In genomic region chr3:142549986-142550385, GRCh38 we compare ENCODE assay signal across 24 cellular contexts. TPM values are rescaled to one million over a fixed set of nuclear protein-coding genes. Genes with fewer than 3 reads are reported as not detected.
A peak's percentile ranks its signal among the peaks of the same experiment; 100 is the strongest.
DNase-seq lines count a peak whose midpoint lies in the region; ATAC-seq, FAIRE-seq and TF ChIP-seq lines count a peak whose summit lies in the region.
"Had no signal": no experiment of that assay in that cellular context is flagged by ENCODE, and none has a peak within 500 bp of the region (broad histone marks: within the 10 kb centered on the region; RNA-seq: fewer than 3 reads in every experiment).

No MANE protein-coding gene starts in this region.

- no peaks in the 10 kb centered on the region for H3K9me1 ChIP-seq in K562 (ENCODE audit: control insufficient read depth, insufficient read depth, low read length)

- ATAC-seq in A549 (no peak), K562 (no peak)
- ATAC-seq: GM12878 had no signal

- DNase-seq in A549 (ENCODE audit: low read depth in 1 of 2, low spot score in 1 of 2) (no peak), K562 (ENCODE audit: extremely low read depth in 1 of 4, low spot score in 3 of 4) (no peak), trophoblast cell (peak; percentile 65 to 98), colonic mucosa (no peak), HuH-7.5 (ENCODE audit: low spot score) (no peak)
- DNase-seq: ACHN; BE2C; C1 segment of cervical spinal cord; CD4-positive, alpha-beta memory T cell; CD4-positive, CD25-positive, alpha-beta regulatory T cell; CD8-positive, alpha-beta memory T cell; COR-L47; DMS 273 treated with DMSO at 0.1 percent for 48 hours; DMS153; DMS53; DMS79; DND-41; EL; GDM1 had no signal

- H3K27ac ChIP-seq in A549 (no peak overlapping the region), K562 (ENCODE audit: extremely low read depth, low read depth, low read length) (no peak overlapping the region), trophoblast cell (ENCODE audit: low read depth, low read length) (no peak overlapping the region), colonic mucosa (no peak overlapping the region)
- H3K27ac ChIP-seq: 22Rv1, BLaER1 had no signal

- TF ChIP-seq CTCF in A549 (IDR thresholded peaks at IDR 0.05) (no peak), K562 (IDR thresholded peaks at IDR 0.05 in 2 of 3, conservative IDR thresholded peaks at IDR 0.05 in 1 of 3; ENCODE audit: insufficient read depth in 2 of 3, low read depth in 1 of 3, low read length in 3 of 3) (no peak), colonic mucosa (IDR thresholded peaks at IDR 0.05) (no peak)

- no peak overlapping the region for H3K18ac ChIP-seq in trophoblast cell (ENCODE audit: low read length)

- no peak overlapping the region for H4K12ac ChIP-seq in trophoblast cell (ENCODE audit: low read depth, low read length)

- H3K9ac ChIP-seq in K562 (ENCODE audit: insufficient read depth in 1 of 2, low read depth in 2 of 2, low read length in 2 of 2) = no peak overlapping the region
- no peak overlapping the region for H3K9ac ChIP-seq in trophoblast cell (ENCODE audit: low read length)
- H3K9ac ChIP-seq in colonic mucosa (ENCODE audit: low read depth in 2 of 2, low read length in 2 of 2) = no peak overlapping the region
- H3K9ac ChIP-seq: BLaER1 had no signal

- H2AK5ac ChIP-seq in trophoblast cell (ENCODE audit: low read length) = no peak overlapping the region

- FAIRE-seq in A549 (lab: Jason Lieb, UNC) = no peak
- no peak for FAIRE-seq in K562 (lab: Jason Lieb, UNC)
- FAIRE-seq: GM12878, GM12892, GM18507 had no signal

- POLR2A ChIA-PET in A549 (lab: Yijun Ruan, JAX) (no interaction called here), K562 (lab: Yijun Ruan, JAX) (no interaction called here)

- TF ChIP-seq EP300 in A549 (IDR thresholded peaks at IDR 0.05) (no peak), K562 (IDR thresholded peaks at IDR 0.05; ENCODE audit: low read length) (no peak)

- 92% methylated on average over 7 of the region's 7 CpGs for WGBS in A549 (ENCODE audit: missing lambda C conversion rate)
- WGBS in K562 (ENCODE audit: insufficient coverage, low coverage, missing lambda C conversion rate) = 89% methylated on average over 7 of the region's 7 CpGs
- no CpG with 5 or more reads among the region's 7 CpGs for WGBS in trophoblast cell (ENCODE audit: extremely low coverage, insufficient coverage, insufficient read length)

- H3K4me3 ChIP-seq in A549 = no peak overlapping the region
- no peak overlapping the region for H3K4me3 ChIP-seq in K562
- no peak overlapping the region for H3K4me3 ChIP-seq in trophoblast cell (ENCODE audit: low read depth, low read length)
- no peak overlapping the region for H3K4me3 ChIP-seq in colonic mucosa
- H3K4me3 ChIP-seq: BLaER1, GM12878 had no signal

- TF ChIP-seq POLR2A in A549 (IDR thresholded peaks at IDR 0.05; ENCODE audit: low read length) (no peak), K562 (conservative IDR thresholded peaks at IDR 0.05) (no peak)

- TF ChIP-seq RAD21 in A549 (conservative IDR thresholded peaks at IDR 0.05 in 1 of 2, IDR thresholded peaks at IDR 0.05 in 1 of 2) (no peak), K562 (CRISPR knock-in tag; conservative IDR thresholded peaks at IDR 0.05 in 1 of 2, IDR thresholded peaks at IDR 0.05 in 1 of 2) (no peak)

- no peaks in the 10 kb centered on the region for H3K79me1 ChIP-seq in trophoblast cell (ENCODE audit: low read length)

- H3K4me2 ChIP-seq in A549 = no peak overlapping the region
- H3K4me2 ChIP-seq in K562 (ENCODE audit: insufficient read depth, low read length) = no peak overlapping the region
- no peak overlapping the region for H3K4me2 ChIP-seq in trophoblast cell (ENCODE audit: low read length)
- H3K4me2 ChIP-seq: BLaER1 had no signal

- no peak overlapping the region for H2BK12ac ChIP-seq in trophoblast cell (ENCODE audit: low read length)

- no peak overlapping the region for H3K14ac ChIP-seq in trophoblast cell (ENCODE audit: low read length)

- H2AFZ ChIP-seq in K562 (ENCODE audit: low read depth, low read length) = no peak overlapping the region
- no peak overlapping the region for H2AFZ ChIP-seq in trophoblast cell (ENCODE audit: insufficient read depth, low read length, poor library complexity)

- CTCF ChIA-PET in A549 (lab: Yijun Ruan, JAX) (no interaction called here), K562 (lab: Yijun Ruan, JAX; ENCODE audit: low intra/inter-chr PET ratio) (no interaction called here)

- H3K27me3 ChIP-seq in K562 (ENCODE audit: control insufficient read depth in 2 of 2, insufficient read depth in 2 of 2, low read length in 2 of 2) (no peaks in the 10 kb centered on the region), trophoblast cell (ENCODE audit: insufficient read depth, low read length) (no peaks in the 10 kb centered on the region), colonic mucosa (no peaks in the 10 kb centered on the region)
- H3K27me3 ChIP-seq: BE2C, BLaER1 had no signal

- no peak overlapping the region for H4K91ac ChIP-seq in trophoblast cell (ENCODE audit: low read depth, low read length)

- no TSS peak for BruUV-seq in K562 (replicated peaks; lab: Mats Ljungman, UMichigan)

- H3K79me2 ChIP-seq in K562 (ENCODE audit: control insufficient read depth, insufficient read depth, low read length) (no peaks in the 10 kb centered on the region), trophoblast cell (ENCODE audit: control insufficient read depth, insufficient read depth, low read length, poor library complexity) (no peaks in the 10 kb centered on the region)

- H2BK120ac ChIP-seq in trophoblast cell (ENCODE audit: insufficient read depth, low read length, poor library complexity) = no peak overlapping the region

- intact Hi-C loops in K562 (cut with micrococcal nuclease) = no loop called here
- intact Hi-C loops in colonic mucosa (cut with DNase I) = no loop called here

- H3K9me3 ChIP-seq in A549 (no peaks in the 10 kb centered on the region), K562 (replicated peaks; ENCODE audit: control insufficient read depth, insufficient read depth, low read depth, low read length) (no peaks in the 10 kb centered on the region), trophoblast cell (ENCODE audit: insufficient read depth, low read depth, low read length) (no peaks in the 10 kb centered on the region), colonic mucosa (no peaks in the 10 kb centered on the region)
- H3K9me3 ChIP-seq: BE2C had no signal

- H3K4me1 ChIP-seq in A549 (no peaks in the 10 kb centered on the region), K562 (replicated peaks in 1 of 2; ENCODE audit: control insufficient read depth in 2 of 2, insufficient read depth in 2 of 2, low read length in 2 of 2) (no peaks in the 10 kb centered on the region), trophoblast cell (ENCODE audit: control insufficient read depth in 1 of 2, insufficient read depth in 2 of 2, low read length in 2 of 2) (no peaks in the 10 kb centered on the region), colonic mucosa (no peaks in the 10 kb centered on the region)
- H3K4me1 ChIP-seq: BE2C, BLaER1 had no signal

- H4K8ac ChIP-seq in trophoblast cell (ENCODE audit: low read depth, low read length) = no peak overlapping the region

- H4K20me1 ChIP-seq in K562 (replicated peaks; ENCODE audit: control insufficient read depth, insufficient read depth, low read length) = no peaks in the 10 kb centered on the region
- H4K20me1 ChIP-seq: BLaER1 had no signal

- no peak overlapping the region for H2BK5ac ChIP-seq in trophoblast cell (ENCODE audit: low read depth, low read length, poor library complexity)

- no peak overlapping the region for H3K23ac ChIP-seq in trophoblast cell (ENCODE audit: low read length)

- in situ Hi-C loops in K562 (cut with MboI) = no loop called here

- H3K36me3 ChIP-seq in K562 (ENCODE audit: control insufficient read depth, insufficient read depth, low read length) = peaks cover 82% of the 10 kb centered on the region
- peaks cover 3 to 6% of the 10 kb centered on the region in 2 experiments for H3K36me3 ChIP-seq in trophoblast cell (ENCODE audit: control insufficient read depth in 1 of 2, insufficient read depth in 2 of 2, low read length in 2 of 2)
- no peaks in the 10 kb centered on the region for H3K36me3 ChIP-seq in colonic mucosa

- no peak overlapping the region for H3K4ac ChIP-seq in trophoblast cell (ENCODE audit: low read depth, low read length)

RNA-seq across cellular contexts. Expression of gene ATR, which starts 28.5 kb away (rescaled TPM):
- polyA plus RNA-seq in A549 (2011; rRNA removed) (28.6 and 36.2 TPM in 2 replicates), A549 (2017; fragmentation: RNase III; extraction: RNeasy Plus Mini Kit Qiagen cat#74134 plus additional on column Dnase treatment) (13.7 to 15.1 TPM (median 13.9 TPM) in 3 replicates), K562 (2011; rRNA removed) (22.9 and 33.6 TPM in 2 replicates), K562 (2014; fragmentation: Illumina TruSeq; extraction: Trizol) (16.8 and 21.9 TPM in 2 replicates), K562 (2014; fragmentation: Nextera tagmentation; extraction: Ambion mirVana) (10 to 100 TPM; 19.8 to 20.3 TPM), K562 (2014; rRNA removed) (18.0 and 21.4 TPM in 2 replicates)
- polyA plus RNA-seq in A549 (2012; cell fraction: cytosol; rRNA removed) = 4.8 and 5.3 TPM in 2 replicates
- 11.1 and 16.7 TPM in 2 replicates for polyA plus RNA-seq in A549 (2012; cell fraction: nucleus; rRNA removed)
- polyA minus RNA-seq in A549 (2011; rRNA and poly(A)+ RNA removed) = 24.4 and 26.7 TPM in 2 replicates
- 37.1 and 152 TPM in 2 replicates for total RNA-seq in K562 (2011; cell fraction: chromatin; rRNA removed; ENCODE audit: low replicate concordance)
- 15.7 and 24.5 TPM in 2 replicates for total RNA-seq in K562 (2011; cell fraction: nucleolus; rRNA removed)
- 41.6 and 44.8 TPM in 2 replicates for total RNA-seq in K562 (2011; cell fraction: nucleoplasm; rRNA removed)
- total RNA-seq in K562 (2014; rRNA removed) (20.7 and 23.2 TPM in 2 replicates), K562 (2014; rRNA removed; fragmentation: Illumina TruSeq; extraction: Trizol) (37.4 and 41.5 TPM in 2 replicates), K562 (2015; rRNA removed; fragmentation: Illumina TruSeq; extraction: Trizol) (37.0 and 37.8 TPM in 2 replicates), K562 (2021) (27.2 and 28.9 TPM in 2 replicates), colonic mucosa (10 to 100 TPM; 13.9 to 20.3 TPM)
- 4.5 and 8.3 TPM in 2 replicates for polyA plus RNA-seq in K562 (2011; cell fraction: cytosol; rRNA removed)
- 30.9 and 39.1 TPM in 2 replicates for polyA plus RNA-seq in K562 (2011; cell fraction: nucleus; rRNA removed)
- 14.8 and 17.1 TPM in 2 replicates for polyA plus RNA-seq in K562 (2012)
- polyA minus RNA-seq in K562 (2011; rRNA and poly(A)+ RNA removed) = 66.9 and 67.3 TPM in 2 replicates
- 18.6 and 25.4 TPM in 2 replicates for polyA minus RNA-seq in K562 (2011; cell fraction: cytosol; rRNA and poly(A)+ RNA removed)
- 40.7 and 69.0 TPM in 2 replicates for polyA minus RNA-seq in K562 (2011; cell fraction: nucleus; rRNA and poly(A)+ RNA removed)
- polyA plus RNA-seq in trophoblast cell (2013) = 7.4 and 7.8 TPM in 2 replicates

RNA-seq across cellular contexts. Expression of gene PLS1, which starts 46.2 kb away (rescaled TPM):
- 73.7 and 78.1 TPM in 2 replicates for polyA plus RNA-seq in A549 (2011; rRNA removed)
- 7.9 and 8.0 TPM in 2 replicates for polyA plus RNA-seq in A549 (2012; cell fraction: cytosol; rRNA removed)
- polyA plus RNA-seq in A549 (2012; cell fraction: nucleus; rRNA removed) = 4.4 and 5.7 TPM in 2 replicates
- polyA plus RNA-seq in A549 (2017; fragmentation: RNase III; extraction: RNeasy Plus Mini Kit Qiagen cat#74134 plus additional on column Dnase treatment) = 18.0 to 18.5 TPM (median 18.3 TPM) in 3 replicates
- 21.5 and 23.1 TPM in 2 replicates for polyA minus RNA-seq in A549 (2011; rRNA and poly(A)+ RNA removed)
- total RNA-seq in K562 (2011; cell fraction: chromatin; rRNA removed; ENCODE audit: low replicate concordance) = 6.6 and 24.4 TPM in 2 replicates
- 1.8 and 2.2 TPM in 2 replicates for total RNA-seq in K562 (2011; cell fraction: nucleolus; rRNA removed)
- total RNA-seq in K562 (2011; cell fraction: nucleoplasm; rRNA removed) = 10.0 and 11.6 TPM in 2 replicates
- total RNA-seq in K562 (2014; rRNA removed) = 7.8 and 9.5 TPM in 2 replicates
- total RNA-seq in K562 (2014; rRNA removed; fragmentation: Illumina TruSeq; extraction: Trizol) = 16.2 and 17.8 TPM in 2 replicates
- 11.9 and 13.7 TPM in 2 replicates for total RNA-seq in K562 (2015; rRNA removed; fragmentation: Illumina TruSeq; extraction: Trizol)
- total RNA-seq in K562 (2021) = 9.0 and 11.5 TPM in 2 replicates
- polyA plus RNA-seq in K562 (2011; rRNA removed) = 10.8 and 20.1 TPM in 2 replicates
- 3.5 and 6.8 TPM in 2 replicates for polyA plus RNA-seq in K562 (2011; cell fraction: cytosol; rRNA removed)
- polyA plus RNA-seq in K562 (2011; cell fraction: nucleus; rRNA removed) = 4.2 and 4.5 TPM in 2 replicates
- polyA plus RNA-seq in K562 (2012) = 6.4 and 7.2 TPM in 2 replicates
- polyA plus RNA-seq in K562 (2014; fragmentation: Illumina TruSeq; extraction: Trizol) = 9.9 and 13.0 TPM in 2 replicates
- polyA plus RNA-seq in K562 (2014; fragmentation: Nextera tagmentation; extraction: Ambion mirVana) = 10 to 100 TPM; 10.6 to 21.3 TPM
- polyA plus RNA-seq in K562 (2014; rRNA removed) = 6.1 and 11.0 TPM in 2 replicates
- 23.9 and 26.7 TPM in 2 replicates for polyA minus RNA-seq in K562 (2011; rRNA and poly(A)+ RNA removed)
- polyA minus RNA-seq in K562 (2011; cell fraction: cytosol; rRNA and poly(A)+ RNA removed) = 6.5 and 10.6 TPM in 2 replicates
- 5.5 and 10.4 TPM in 2 replicates for polyA minus RNA-seq in K562 (2011; cell fraction: nucleus; rRNA and poly(A)+ RNA removed)
- 6.3 and 6.7 TPM in 2 replicates for polyA plus RNA-seq in trophoblast cell (2013)
- total RNA-seq in colonic mucosa = 100 to 1,000 TPM; 252 to 418 TPM

Comparison
In these comparisons a context has a peak if more than half of its experiments do, and no peak if none do; other contexts are left out.
1. DNase-seq: peak in trophoblast cell (2 of 2); none in A549 (0 of 2), K562 (0 of 4), colonic mucosa (single experiment) and HuH-7.5 (single experiment).
2. RNA of gene PLS1, which starts 46.2 kb away (total RNA-seq): 252 to 418 TPM in colonic mucosa; 1.8 to 24.4 TPM in K562; every median in the first group is over 4 times any median in the second.
3. Of the 35 proteins assayed by ChIP-seq in both K562 and A549: peak only in K562: none; only in A549: MAFK; in both: none; in neither: 34.